In genomic region chr4:141306331-141306730, GRCh38 we compare ENCODE assay signal across 29 cellular contexts.
"Had no signal": no experiment of that assay in that cellular context is flagged by ENCODE, and none has a peak within 500 bp of the region (broad histone marks: within the 10 kb centered on the region; RNA-seq: fewer than 3 reads in every experiment).

No MANE protein-coding gene starts in this region.

- H3K4me2 ChIP-seq: hepatocyte, neural progenitor cell had no signal

- H3K4me3 ChIP-seq: coronary artery, dorsolateral prefrontal cortex, gastroesophageal sphincter, hepatocyte, left ventricle myocardium inferior, lung, neural progenitor cell, psoas muscle, sigmoid colon, upper lobe of right lung had no signal

- H3K9ac ChIP-seq: neural progenitor cell, parathyroid adenoma had no signal

- DNase-seq: activated CD4-positive, alpha-beta T cell treated with anti-CD3 and anti-CD28 coated beads for 4 hours; activated CD4-positive, alpha-beta T cell treated with anti-CD3 and anti-CD28 coated beads, Interleukin-2, amount 50 U/mL, for 48 hours; activated CD8-positive, alpha-beta memory T cell treated with anti-CD3 and anti-CD28 coated beads, Interleukin-2, amount 50 U/mL, for 4 hours; activated effector memory CD4-positive, alpha-beta T cell treated with anti-CD3 and anti-CD28 coated beads, Interleukin-2, amount 50 U/mL, for 16 hours; activated naive CD4-positive, alpha-beta T cell treated with anti-CD3 and anti-CD28 coated beads, Interleukin-2, amount 50 U/mL, for 16 hours; activated T-cell treated with anti-CD3 and anti-CD28 coated beads, Interleukin-2, amount 50 U/mL, for 1 hour; amniotic stem cell; brain microvascular endothelial cell; dorsolateral prefrontal cortex; islet precursor cell; left ventricle myocardium inferior; mesendoderm; natural killer cell; occipital lobe; psoas muscle; sigmoid colon; small intestine; stimulated activated CD4-positive, alpha-beta T cell treated with anti-CD3 and anti-CD28 coated beads, Interleukin-4, amount 100 ng/mL, for 24 hours; stimulated activated naive CD8-positive, alpha-beta T cell treated with anti-CD3 and anti-CD28 coated beads, Interleukin-15, amount 100 ng/mL, for 72 hours; upper lobe of right lung had no signal

- H3K27me3 ChIP-seq: brain microvascular endothelial cell, dorsolateral prefrontal cortex, gastroesophageal sphincter, hepatocyte, neural progenitor cell, sigmoid colon, upper lobe of right lung had no signal

- H3K79me2 ChIP-seq: hepatocyte, parathyroid adenoma had no signal

- H2AFZ ChIP-seq: hepatocyte, neural progenitor cell, parathyroid adenoma had no signal

- H3K9me3 ChIP-seq: gastroesophageal sphincter, left ventricle myocardium inferior, psoas muscle, sigmoid colon, upper lobe of right lung had no signal

- H3K27ac ChIP-seq: brain microvascular endothelial cell, coronary artery, dorsolateral prefrontal cortex, gastroesophageal sphincter, hepatocyte, neural progenitor cell, parathyroid adenoma, psoas muscle, sigmoid colon, upper lobe of right lung, VCaP had no signal

- H3K4me1 ChIP-seq: neural progenitor cell, parathyroid adenoma, upper lobe of right lung had no signal

- H3K36me3 ChIP-seq: brain microvascular endothelial cell, gastroesophageal sphincter, left ventricle myocardium inferior, neural progenitor cell, sigmoid colon, upper lobe of right lung had no signal

- FAIRE-seq: astrocyte, small intestine, TTC549 had no signal
